1 cellular context compared by ENCODE assay signal in genomic region chr7:44735403-44736165, GRCh38.
TF ChIP-seq lines count a peak whose summit lies in the region.

No MANE protein-coding gene starts in this region.

TF ChIP-seq in HCT116, 20 proteins besides CTCF, POLR2A, EP300 and RAD21 (continued from another document):
- TF ChIP-seq ZNF274 (IDR thresholded peaks at IDR 0.05; ENCODE audit: low read depth, low read length), result no peak
- TF ChIP-seq SP1 (IDR thresholded peaks at IDR 0.05; ENCODE audit: low read depth), result peak; percentile 95
- TF ChIP-seq, protein P1, sequence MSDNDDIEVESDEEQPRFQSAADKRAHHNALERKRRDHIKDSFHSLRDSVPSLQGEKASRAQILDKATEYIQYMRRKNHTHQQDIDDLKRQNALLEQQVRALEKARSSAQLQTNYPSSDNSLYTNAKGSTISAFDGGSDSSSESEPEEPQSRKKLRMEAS (IDR thresholded peaks at IDR 0.05), result peak; percentile 70
- TF ChIP-seq FOSL1 (IDR thresholded peaks at IDR 0.05; ENCODE audit: low read depth), result peak; percentile 95
- peak; percentile 78 for TF ChIP-seq SIN3A (IDR thresholded peaks at IDR 0.05; ENCODE audit: low read depth)
- TF ChIP-seq, protein P2, sequence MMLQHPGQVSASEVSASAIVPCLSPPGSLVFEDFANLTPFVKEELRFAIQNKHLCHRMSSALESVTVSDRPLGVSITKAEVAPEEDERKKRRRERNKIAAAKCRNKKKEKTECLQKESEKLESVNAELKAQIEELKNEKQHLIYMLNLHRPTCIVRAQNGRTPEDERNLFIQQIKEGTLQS (IDR thresholded peaks at IDR 0.05), result no peak
- peak; percentile 41 for TF ChIP-seq YY1 (IDR thresholded peaks at IDR 0.05; ENCODE audit: extremely low read depth, insufficient replicate concordance, low read depth, low read length)
- TF ChIP-seq CBX3 (IDR thresholded peaks at IDR 0.05; ENCODE audit: low read depth), result peak; percentile 94
- TF ChIP-seq ZFX (IDR thresholded peaks at IDR 0.05), result no peak
- no peak for TF ChIP-seq TCF7L2 (IDR thresholded peaks at IDR 0.05; ENCODE audit: borderline replicate concordance, extremely low read depth, insufficient read depth, insufficient read length)
- TF ChIP-seq CEBPB (IDR thresholded peaks at IDR 0.05; ENCODE audit: low read depth), result peak; percentile 68
- TF ChIP-seq SRF (IDR thresholded peaks at IDR 0.05; ENCODE audit: low read depth), result no peak; the same call in 1 of the 2 replicates
- peak; percentile 95 for TF ChIP-seq JUND (IDR thresholded peaks at IDR 0.05)
- TF ChIP-seq ZBTB33 (IDR thresholded peaks at IDR 0.05; ENCODE audit: extremely low read depth, insufficient replicate concordance, low read length), result no peak
- TF ChIP-seq EZH2phosphoT487 (IDR thresholded peaks at IDR 0.05; ENCODE audit: borderline replicate concordance), result no peak
TF ChIP-seq in HCT116: peak in this region for 9.
